ENCODE assay signal across 10 cellular contexts in genomic region chr20:62304331-62305148, GRCh38. TPM values are rescaled to one million over a fixed set of nuclear protein-coding genes. Genes with fewer than 3 reads are reported as not detected.
DNase-seq lines count a peak whose midpoint lies in the region; ATAC-seq, FAIRE-seq and TF ChIP-seq lines count a peak whose summit lies in the region.
"Had no signal": no experiment of that assay in that cellular context is flagged by ENCODE, and none has a peak within 500 bp of the region (broad histone marks: within the 10 kb centered on the region; RNA-seq: fewer than 3 reads in every experiment).

No MANE protein-coding gene starts in this region.

- POLR2A ChIA-PET in A549 (lab: Yijun Ruan, JAX) = interaction anchor here (0.9 to 1.6 kb wide), 5 partner anchors 46 to 82 kb away, joined by 3 read pairs; partner anchors contain the start of genes LAMA5 and RPS21

- peak overlapping the region; percentile 92 for H3K4me2 ChIP-seq in A549

- no peak for TF ChIP-seq POLR2A in A549 (IDR thresholded peaks at IDR 0.05; ENCODE audit: low read length)

- TF ChIP-seq EP300 in A549 (IDR thresholded peaks at IDR 0.05) = no peak

- H3K36me3 ChIP-seq in HUES6 (ENCODE audit: control insufficient read depth, insufficient read depth, low read length) = peaks cover 58% of the 10 kb centered on the region
- peaks cover 35% of the 10 kb centered on the region for H3K36me3 ChIP-seq in bronchial epithelial cell (ENCODE audit: control insufficient read depth, insufficient read depth, low read length)
- H3K36me3 ChIP-seq in mucosa of rectum (ENCODE audit: control insufficient read depth in 2 of 2, insufficient read depth in 2 of 2, low read length in 2 of 2) = peaks cover 36% of the 10 kb centered on the region in 2 donors

- H3K27ac ChIP-seq in A549 = peak overlapping the region; percentile 97 to 99
- H3K27ac ChIP-seq in HUES6 (ENCODE audit: low read depth, low read length) = no peak overlapping the region
- H3K27ac ChIP-seq in mucosa of rectum (ENCODE audit: low read depth in 2 of 2, low read length in 2 of 2) = no peak overlapping the region

- TF ChIP-seq CTCF in A549 (IDR thresholded peaks at IDR 0.05) = no peak
- TF ChIP-seq CTCF in bronchial epithelial cell (IDR thresholded peaks at IDR 0.05; ENCODE audit: insufficient read depth, low read length, severe bottlenecking) = no peak

- TF ChIP-seq RAD21 in A549 (conservative IDR thresholded peaks at IDR 0.05 in 1 of 2, IDR thresholded peaks at IDR 0.05 in 1 of 2) = no peak

- peaks cover 50% of the 10 kb centered on the region for H3K4me1 ChIP-seq in A549
- H3K4me1 ChIP-seq in HUES6 (ENCODE audit: control insufficient read depth, insufficient read depth, low read length) = peaks cover 12% of the 10 kb centered on the region
- peaks cover 17 to 22% of the 10 kb centered on the region in 2 donors for H3K4me1 ChIP-seq in mucosa of rectum (ENCODE audit: control insufficient read depth in 2 of 2, insufficient read depth in 2 of 2, low read length in 2 of 2)

- peak; percentile 35 to 46 for DNase-seq in A549 (ENCODE audit: low read depth in 1 of 2, low spot score in 1 of 2)
- peak; percentile 25 for DNase-seq in bronchial epithelial cell (ENCODE audit: low read depth)
- DNase-seq in NCI-H1105 treated with DMSO at 0.1 percent for 48 hours (lab: John Stamatoyannopoulos, UW) = no peak
- no peak for DNase-seq in islet precursor cell
- no peak for DNase-seq in NCI-H1092 (lab: John Stamatoyannopoulos, UW)
- no peak for DNase-seq in mesenteric fat pad (ENCODE audit: low spot score)
- DNase-seq: head of caudate nucleus, NCI-H2029 had no signal

- CTCF ChIA-PET in A549 (lab: Yijun Ruan, JAX) = interaction anchor here (1.2 to 8.8 kb wide), 9 partner anchors 12 to 96 kb away, joined by 3 to 93 read pairs (median 12); no protein-coding TSS in a partner anchor

- H3K4me3 ChIP-seq in A549 (peak overlapping the region; percentile 99), HUES6 (ENCODE audit: low read depth, low read length) (peak overlapping the region; percentile 90), bronchial epithelial cell (ENCODE audit: low read depth, low read length) (peak overlapping the region; percentile 78), mucosa of rectum (ENCODE audit: low read length in 2 of 2) (peak overlapping the region; percentile 88 to 91)

- no peak for FAIRE-seq in A549 (lab: Jason Lieb, UNC)
- no peak for FAIRE-seq in bronchial epithelial cell (lab: Jason Lieb, UNC)

- H3K9me3 ChIP-seq in A549 (no peaks in the 10 kb centered on the region), HUES6 (ENCODE audit: control insufficient read depth, insufficient read depth, low read depth, low read length) (no peaks in the 10 kb centered on the region), mucosa of rectum (ENCODE audit: control insufficient read depth in 2 of 2, low read length in 2 of 2) (no peaks in the 10 kb centered on the region)

- ATAC-seq in A549 = no peak

- H3K9ac ChIP-seq in HUES6 (ENCODE audit: low read length) = peak overlapping the region; percentile 93
- peak overlapping the region; percentile 77 to 80 for H3K9ac ChIP-seq in mucosa of rectum (ENCODE audit: low read depth in 1 of 2, low read length in 2 of 2)

- WGBS in A549 (ENCODE audit: missing lambda C conversion rate) = 33% methylated on average over 27 of the region's 29 CpGs

- no peaks in the 10 kb centered on the region for H3K27me3 ChIP-seq in HUES6 (ENCODE audit: control insufficient read depth, insufficient read depth, low read length)
- no peaks in the 10 kb centered on the region for H3K27me3 ChIP-seq in bronchial epithelial cell (ENCODE audit: control insufficient read depth, insufficient read depth, low read length)
- no peaks in the 10 kb centered on the region for H3K27me3 ChIP-seq in mucosa of rectum (ENCODE audit: control insufficient read depth in 2 of 2, insufficient read depth in 2 of 2, low read length in 2 of 2)

TF ChIP-seq in A549, 52 proteins besides CTCF, POLR2A, EP300 and RAD21:
- TF ChIP-seq ZSCAN20 (CRISPR knock-in tag; IDR thresholded peaks at IDR 0.05) = no peak
- TF ChIP-seq POLR2AphosphoS2 (conservative IDR thresholded peaks at IDR 0.05; ENCODE audit: low read length) = peak; percentile 26
- TF ChIP-seq JUN (IDR thresholded peaks at IDR 0.05) = peak; percentile 13 to 18; a peak in 1 of 5 replicates
- peak; percentile 23; the same call in 2 of the 3 replicates for TF ChIP-seq BCL3 (IDR thresholded peaks at IDR 0.05)

RNA-seq across cellular contexts. Expression of gene ADRM1, which starts 1.7 kb away (rescaled TPM):
- polyA plus RNA-seq in A549 (2011; rRNA removed) (68.9 and 87.9 TPM in 2 replicates), A549 (2017; fragmentation: RNase III; extraction: RNeasy Plus Mini Kit Qiagen cat#74134 plus additional on column Dnase treatment) (121 to 131 TPM (median 130 TPM) in 3 replicates)
- polyA plus RNA-seq in A549 (2012; cell fraction: cytosol; rRNA removed) = 217 and 255 TPM in 2 replicates
- polyA plus RNA-seq in A549 (2012; cell fraction: nucleus; rRNA removed) = 249 and 328 TPM in 2 replicates
- 56.0 and 59.2 TPM in 2 replicates for polyA minus RNA-seq in A549 (2011; rRNA and poly(A)+ RNA removed)
- total RNA-seq in bronchial epithelial cell (139 and 145 TPM in 2 replicates), mesenteric fat pad (87.1 TPM)

Comparison
In these comparisons a context has a peak if more than half of its experiments do, and no peak if none do; other contexts are left out.
1. DNase-seq: peak in A549 (2 of 2) and bronchial epithelial cell (single experiment); none in NCI-H1105 treated with DMSO at 0.1 percent for 48 hours (single experiment), islet precursor cell (single experiment), NCI-H1092 (single experiment) and mesenteric fat pad (single experiment).
2. H3K27ac ChIP-seq: peak in A549 (2 of 2); none in HUES6 (single experiment) and mucosa of rectum (0 of 2).
3. Peak in every context shown above with its lines, with median percentiles within 50 percentile points of each other: H3K4me3 ChIP-seq.